In genomic region chr9:37908698-37909186, GRCh38 we compare ENCODE assay signal across 1 cellular context.
TF ChIP-seq lines count a peak whose summit lies in the region.

No MANE protein-coding gene starts in this region.

TF ChIP-seq in GM23338, 12 proteins besides CTCF, POLR2A, EP300 and RAD21 (continued from another document):
- no peak for TF ChIP-seq ZNF462 (CRISPR knock-in tag; IDR thresholded peaks at IDR 0.05)
